1 cellular context compared by ENCODE assay signal in the genomic region with DNA sequence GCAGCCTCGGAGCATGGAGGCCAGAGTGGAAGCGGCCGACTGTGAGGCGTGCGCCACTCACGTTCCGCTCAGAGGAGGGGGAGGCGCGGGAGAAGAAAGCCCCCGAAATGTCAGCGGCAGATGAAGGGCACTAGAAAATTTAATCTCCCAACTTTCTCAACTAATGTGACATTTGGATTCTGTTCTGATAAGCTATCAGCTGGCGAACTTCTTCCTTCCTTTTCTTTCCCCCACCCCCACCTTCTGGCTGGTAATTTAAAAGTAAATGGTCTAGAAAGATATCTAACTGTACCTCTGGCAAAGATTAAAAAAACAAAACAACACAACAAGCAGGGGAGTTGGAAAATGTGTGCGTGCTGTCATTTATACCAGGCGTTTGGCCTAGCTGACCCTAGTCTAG.
TF ChIP-seq lines count a peak whose summit lies in the region.

No MANE protein-coding gene starts in this region.

TF ChIP-seq in K562, 482 proteins besides CTCF, POLR2A, EP300 and RAD21:
- peak; percentile 11; the same call in 1 of the 2 replicates for TF ChIP-seq CBFA2T3 (IDR thresholded peaks at IDR 0.05)
- no peak for TF ChIP-seq BCOR (IDR thresholded peaks at IDR 0.05)
- TF ChIP-seq, protein P1, sequence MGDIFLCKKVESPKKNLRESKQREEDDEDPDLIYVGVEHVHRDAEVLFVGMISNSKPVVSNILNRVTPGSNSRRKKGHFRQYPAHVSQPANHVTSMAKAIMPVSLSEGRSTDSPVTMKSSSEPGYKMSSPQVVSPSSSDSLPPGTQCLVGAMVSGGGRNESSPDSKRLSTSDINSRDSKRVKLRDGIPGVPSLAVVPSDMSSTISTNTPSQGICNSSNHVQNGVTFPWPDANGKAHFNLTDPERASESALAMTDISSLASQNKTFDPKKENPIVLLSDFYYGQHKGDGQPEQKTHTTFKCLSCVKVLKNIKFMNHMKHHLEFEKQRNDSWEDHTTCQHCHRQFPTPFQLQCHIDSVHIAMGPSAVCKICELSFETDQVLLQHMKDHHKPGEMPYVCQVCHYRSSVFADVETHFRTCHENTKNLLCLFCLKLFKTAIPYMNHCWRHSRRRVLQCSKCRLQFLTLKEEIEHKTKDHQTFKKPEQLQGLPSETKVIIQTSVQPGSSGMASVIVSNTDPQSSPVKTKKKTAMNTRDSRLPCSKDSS (IDR thresholded peaks at IDR 0.05; ENCODE audit: low read depth, partially characterized antibody), result no peak
TF ChIP-seq in K562: peak in this region for 1.
